ENCODE assay signal across 36 cellular contexts in genomic region chr2:233303252-233303651, GRCh38. TPM values are rescaled to one million over a fixed set of nuclear protein-coding genes. Genes with fewer than 3 reads are reported as not detected.
"Had no signal": no experiment of that assay in that cellular context is flagged by ENCODE, and none has a peak within 500 bp of the region (broad histone marks: within the 10 kb centered on the region; RNA-seq: fewer than 3 reads in every experiment).

No MANE protein-coding gene starts in this region.

- H3K9me3 Mint-ChIP-seq: activated B cell treated with CpG ODN at 0.5 μM for 24 hours; activated naive CD8-positive, alpha-beta T cell treated with anti-CD3 and anti-CD28 coated beads for 36 hours; activated T-cell treated with anti-CD3 and anti-CD28 coated beads, Interleukin-2, amount 50 U/mL, for 4 hours; activated T-helper 2 cell treated with anti-CD3 and anti-CD28 coated beads, Interferon-gamma antibody, Interleukin-2, Interleukin-4, amounts not matched to agents 10 μg/mL and 5 μg/mL and 100 μg/mL, durations not matched to agents 14 hours and 24 hours and 36 hours; immature natural killer cell; naive B cell; neural crest cell; stimulated activated naive B cell treated with anti-CD40 and anti-IgM and Interleukin-4, amounts not matched to agents 10 μg/mL and 1 μg/mL and 100 μg/mL, for 72 hours had no signal

- H3K36me3 ChIP-seq: heart right ventricle, lower lobe of right lung, sigmoid colon, transverse colon had no signal

- H3K36me3 Mint-ChIP-seq: activated naive CD8-positive, alpha-beta T cell treated with anti-CD3 and anti-CD28 coated beads for 36 hours; immature natural killer cell; naive B cell had no signal

- ATAC-seq: activated CD4-positive, alpha-beta T cell treated with anti-CD3 and anti-CD28 coated beads for 36 hours; activated T-cell treated with anti-CD3 and anti-CD28 coated beads, Interleukin-2, amount 50 U/mL, for 4 hours; heart right ventricle; left lobe of liver; lower lobe of right lung; stimulated activated naive B cell treated with anti-CD40 and anti-IgM and Interleukin-4, amounts not matched to agents 10 μg/mL and 1 μg/mL and 100 μg/mL, for 72 hours had no signal

- H3K4me1 ChIP-seq: heart right ventricle, lower lobe of right lung, sigmoid colon, transverse colon had no signal

- H3K4me3 Mint-ChIP-seq: activated B cell treated with CpG ODN at 0.5 μM for 24 hours; activated CD4-positive, alpha-beta T cell treated with anti-CD3 and anti-CD28 coated beads for 36 hours; activated naive CD8-positive, alpha-beta T cell treated with anti-CD3 and anti-CD28 coated beads for 36 hours; activated T-cell treated with anti-CD3 and anti-CD28 coated beads, Interleukin-2, amount 50 U/mL, for 4 hours; immature natural killer cell; naive B cell; neural crest cell; stimulated activated naive B cell treated with anti-CD40 and anti-IgM and Interleukin-4, amounts not matched to agents 10 μg/mL and 1 μg/mL and 100 μg/mL, for 72 hours had no signal

- FAIRE-seq: bronchial epithelial cell, endometrium, TTC549, urothelium cell line had no signal

- H3K27me3 ChIP-seq: heart right ventricle, sigmoid colon, transverse colon had no signal

- H3K27ac Mint-ChIP-seq: activated B cell treated with CpG ODN at 0.5 μM for 24 hours; activated CD4-positive, alpha-beta T cell treated with anti-CD3 and anti-CD28 coated beads for 36 hours; activated naive CD8-positive, alpha-beta T cell treated with anti-CD3 and anti-CD28 coated beads for 36 hours; activated T-helper 2 cell treated with anti-CD3 and anti-CD28 coated beads, Interferon-gamma antibody, Interleukin-2, Interleukin-4, amounts not matched to agents 10 μg/mL and 5 μg/mL and 100 μg/mL, durations not matched to agents 14 hours and 24 hours and 36 hours; immature natural killer cell; stimulated activated naive B cell treated with anti-CD40 and anti-IgM and Interleukin-4, amounts not matched to agents 10 μg/mL and 1 μg/mL and 100 μg/mL, for 72 hours had no signal

- H3K4me1 Mint-ChIP-seq: activated B cell treated with CpG ODN at 0.5 μM for 24 hours; activated CD4-positive, alpha-beta T cell treated with anti-CD3 and anti-CD28 coated beads for 36 hours; neural crest cell had no signal

- H3K27me3 Mint-ChIP-seq: activated B cell treated with CpG ODN at 0.5 μM for 24 hours; activated CD4-positive, alpha-beta T cell treated with anti-CD3 and anti-CD28 coated beads for 36 hours; activated naive CD8-positive, alpha-beta T cell treated with anti-CD3 and anti-CD28 coated beads for 36 hours; naive B cell; stimulated activated naive B cell treated with anti-CD40 and anti-IgM and Interleukin-4, amounts not matched to agents 10 μg/mL and 1 μg/mL and 100 μg/mL, for 72 hours had no signal

- DNase-seq: activated B cell treated with CpG ODN at 0.5 μM for 24 hours; activated CD4-positive, alpha-beta T cell treated with anti-CD3 and anti-CD28 coated beads for 36 hours; activated CD4-positive, alpha-beta T cell treated with anti-CD3 and anti-CD28 coated beads, Interleukin-2, amount 50 U/mL, for 4 hours; activated CD8-positive, alpha-beta memory T cell treated with anti-CD3 and anti-CD28 coated beads for 24 hours; activated CD8-positive, alpha-beta memory T cell treated with anti-CD3 and anti-CD28 coated beads, Interleukin-2, amount 50 U/mL, for 4 hours; activated naive CD4-positive, alpha-beta T cell; activated naive CD8-positive, alpha-beta T cell treated with anti-CD3 and anti-CD28 coated beads for 36 hours; activated T-cell treated with anti-CD3 and anti-CD28 coated beads, Interleukin-2, amount 50 U/mL, for 4 hours; amniotic stem cell; erythroblast; foreskin fibroblast; heart right ventricle; immature natural killer cell; lower lobe of right lung; naive B cell; occipital lobe; sigmoid colon; stimulated activated CD4-positive, alpha-beta T cell treated with anti-CD3 and anti-CD28 coated beads, Interleukin-15, amount 100 ng/mL, for 24 hours; stimulated activated CD8-positive, alpha-beta memory T cell treated with anti-CD3 and anti-CD28 coated beads, Interleukin-4, amount 100 ng/mL, for 48 hours; stimulated activated naive B cell treated with anti-CD40 and anti-IgM and Interleukin-4, amounts not matched to agents 10 μg/mL and 1 μg/mL and 100 μg/mL, for 72 hours; transverse colon had no signal

- H3K27ac ChIP-seq: coronary artery, heart right ventricle, lower lobe of right lung, sigmoid colon, transverse colon had no signal

- H3K4me3 ChIP-seq: coronary artery, heart right ventricle, lower lobe of right lung, sigmoid colon, smooth muscle cell, transverse colon had no signal

- H3K9me3 ChIP-seq: heart right ventricle, lower lobe of right lung, sigmoid colon, transverse colon had no signal

- H3K4me2 ChIP-seq: smooth muscle cell had no signal

RNA-seq across cellular contexts. Expression of gene SAG, which starts 4.4 kb away (rescaled TPM):
- total RNA-seq: activated T-cell treated with anti-CD3 and anti-CD28 coated beads, Interleukin-2, amount 50 U/mL, for 4 hours; activated T-helper 2 cell treated with anti-CD3 and anti-CD28 coated beads, Interferon-gamma antibody, Interleukin-2, Interleukin-4, amounts not matched to agents 10 μg/mL and 5 μg/mL and 100 μg/mL, durations not matched to agents 14 hours and 24 hours and 36 hours; bronchial epithelial cell; fibroblast of lung; heart right ventricle; kidney epithelial cell; left lobe of liver; lower lobe of right lung; mesenteric fat pad; mucosa of gallbladder; neural crest cell; occipital lobe; renal cortical epithelial cell; sigmoid colon; smooth muscle cell; temporal lobe; transverse colon had no signal
- polyA plus RNA-seq: fibroblast of lung, heart right ventricle, immature natural killer cell, sigmoid colon, smooth muscle cell had no signal
